ENCODE assay signal across 12 cellular contexts in the genomic region with DNA sequence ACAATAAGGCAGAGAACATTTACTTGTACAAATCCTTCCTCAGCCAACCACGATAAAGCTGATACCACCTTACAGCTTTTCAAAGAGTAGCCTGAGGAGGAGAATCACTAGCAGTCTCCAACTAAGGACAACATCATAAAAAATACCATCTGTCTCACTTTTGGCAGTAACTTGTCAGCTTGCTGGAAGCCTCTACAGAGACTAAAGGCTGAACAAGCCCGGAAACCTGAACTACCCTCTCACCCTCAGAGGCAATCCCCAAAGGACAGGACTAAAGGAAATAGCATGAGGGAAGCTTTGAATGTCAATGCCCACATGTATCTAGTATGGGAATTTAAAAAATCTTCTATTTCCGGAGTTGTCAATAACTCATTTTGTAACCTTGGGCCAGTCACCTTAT. TPM values are rescaled to one million over a fixed set of nuclear protein-coding genes. Genes with fewer than 3 reads are reported as not detected.
DNase-seq lines count a peak whose midpoint lies in the region; ATAC-seq lines count a peak whose summit lies in the region.
"Had no signal": no experiment of that assay in that cellular context is flagged by ENCODE, and none has a peak within 500 bp of the region (broad histone marks: within the 10 kb centered on the region; RNA-seq: fewer than 3 reads in every experiment).

No MANE protein-coding gene starts in this region.

- H3K9me3 ChIP-seq in skeletal muscle tissue (ENCODE audit: control insufficient read depth in 3 of 3, low read length in 3 of 3): no peaks in the 10 kb centered on the region
- H3K9me3 ChIP-seq: heart left ventricle had no signal

- peaks cover 83% of the 10 kb centered on the region for H3K36me3 Mint-ChIP-seq in activated T-cell treated with anti-CD3 and anti-CD28 coated beads, Interleukin-2, amount 50 U/mL, for 24 hours (ENCODE audit: low read depth)

- no peak for ATAC-seq in GM21619 (IDR thresholded peaks at IDR 0.05; ENCODE audit: unreplicated experiment)

- peaks cover 17 to 32% (median 21%) of the 10 kb centered on the region in 3 donors for H3K4me1 ChIP-seq in skeletal muscle tissue (ENCODE audit: control insufficient read depth in 3 of 3, insufficient read depth in 3 of 3, low read length in 3 of 3)

- no peaks in the 10 kb centered on the region for H3K27me3 Mint-ChIP-seq in activated T-cell treated with anti-CD3 and anti-CD28 coated beads, Interleukin-2, amount 50 U/mL, for 24 hours

- peak overlapping the region; percentile 45 for H3K27ac Mint-ChIP-seq in activated T-cell treated with anti-CD3 and anti-CD28 coated beads, Interleukin-2, amount 50 U/mL, for 24 hours

- no peaks in the 10 kb centered on the region for H3K9me3 Mint-ChIP-seq in activated T-cell treated with anti-CD3 and anti-CD28 coated beads, Interleukin-2, amount 50 U/mL, for 24 hours

- H3K4me3 Mint-ChIP-seq in activated T-cell treated with anti-CD3 and anti-CD28 coated beads, Interleukin-2, amount 50 U/mL, for 24 hours: no peak overlapping the region

- no peak for DNase-seq in activated T-cell treated with anti-CD3 and anti-CD28 coated beads, Interleukin-2, amount 50 U/mL, for 24 hours
- DNase-seq in activated T-cell treated with anti-CD3 and anti-CD28 coated beads for 4 hours (no peak), NCI-H82 (lab: John Stamatoyannopoulos, UW) (peak; percentile 66), fibroblast of gingiva (ENCODE audit: low read depth) (peak; percentile 79), NAMALWA (ENCODE audit: low spot score) (no peak), dermis blood vessel endothelial cell (no peak)
- DNase-seq: AML-193, heart left ventricle, NCI-H526 treated with DMSO at 0.1 percent for 48 hours had no signal

- peaks cover 66% of the 10 kb centered on the region for H3K4me1 Mint-ChIP-seq in activated T-cell treated with anti-CD3 and anti-CD28 coated beads, Interleukin-2, amount 50 U/mL, for 24 hours (ENCODE audit: low read depth)

- H3K27ac ChIP-seq in skeletal muscle tissue (ENCODE audit: low read depth, low read length): peak overlapping the region; percentile 10
- H3K27ac ChIP-seq: VCaP had no signal

- no peaks in the 10 kb centered on the region for H3K27me3 ChIP-seq in skeletal muscle tissue (ENCODE audit: control insufficient read depth in 3 of 3, insufficient read depth in 3 of 3, low read length in 3 of 3)
- H3K27me3 ChIP-seq: heart left ventricle had no signal

- no peak overlapping the region for H3K9ac ChIP-seq in skeletal muscle tissue (ENCODE audit: low read depth in 1 of 3, low read length in 3 of 3)

- peaks cover 5 to 12% (median 12%) of the 10 kb centered on the region in 3 donors for H3K36me3 ChIP-seq in skeletal muscle tissue (ENCODE audit: control insufficient read depth in 3 of 3, insufficient read depth in 3 of 3, low read length in 3 of 3)

- no peak overlapping the region for H3K4me3 ChIP-seq in skeletal muscle tissue (ENCODE audit: low read length in 3 of 3)
- H3K4me3 ChIP-seq: heart left ventricle had no signal

RNA-seq across cellular contexts. Expression of gene SRSF4, which starts 10.6 kb away (rescaled TPM):
- total RNA-seq in skeletal muscle tissue (39.1 TPM), dermis blood vessel endothelial cell (47.2 and 52.9 TPM in 2 replicates)

RNA-seq across cellular contexts. Expression of gene TMEM200B, which starts 47.4 kb away (rescaled TPM):
- 6.8 TPM for total RNA-seq in skeletal muscle tissue
- 0.28 and 0.34 TPM in 2 replicates for total RNA-seq in dermis blood vessel endothelial cell

RNA-seq across cellular contexts. Expression of gene MECR, which starts 59.6 kb away (rescaled TPM):
- total RNA-seq in skeletal muscle tissue: 25.1 TPM
- total RNA-seq in dermis blood vessel endothelial cell: 10.6 and 18.4 TPM in 2 replicates

Comparison
In these comparisons a context has a peak if more than half of its experiments do, and no peak if none do; other contexts are left out.
1. DNase-seq: peak in NCI-H82 (single experiment) and fibroblast of gingiva (single experiment); none in activated T-cell treated with anti-CD3 and anti-CD28 coated beads, Interleukin-2, amount 50 U/mL, for 24 hours (single experiment), activated T-cell treated with anti-CD3 and anti-CD28 coated beads for 4 hours (single experiment), NAMALWA (single experiment) and dermis blood vessel endothelial cell (single experiment).